ENCODE assay signal across 8 cellular contexts in genomic region chr17:50947844-50948514, GRCh38.
DNase-seq lines count a peak whose midpoint lies in the region; ATAC-seq, FAIRE-seq and TF ChIP-seq lines count a peak whose summit lies in the region.

No MANE protein-coding gene starts in this region.

- H3K27me3 ChIP-seq in HepG2 (ENCODE audit: control insufficient read depth in 1 of 2, insufficient read depth in 2 of 2, low read length in 2 of 2) (no peaks in the 10 kb centered on the region), tibial nerve (no peaks in the 10 kb centered on the region)

- peaks cover 7% of the 10 kb centered on the region for H3K27me3 Mint-ChIP-seq in WTC11 (ENCODE audit: low read depth)
- no peaks in the 10 kb centered on the region for H3K27me3 Mint-ChIP-seq in activated CD4-positive, alpha-beta memory T cell treated with anti-CD3 and anti-CD28 coated beads for 36 hours

- H3K79me2 ChIP-seq in HepG2 (ENCODE audit: insufficient read depth, low read length): peaks cover 5% of the 10 kb centered on the region

- CTCF ChIA-PET in WTC11 (lab: Charles Lee) (interaction anchor here (1.0 to 3.4 kb wide), 10 partner anchors 38 to 397 kb away, joined by 3 to 75 read pairs (median 8); partner anchors contain the start of genes TOB1 and WFIKKN2), HepG2 (lab: Yijun Ruan, JAX; ENCODE audit: low intra/inter-chr PET ratio, low total read pairs) (interaction anchor here (1.5 kb wide), 1 partner anchor 96 kb away, joined by 4 read pairs; no protein-coding TSS in a partner anchor)
- CTCF ChIA-PET in activated CD4-positive, alpha-beta memory T cell treated with anti-CD3 and anti-CD28 coated beads for 36 hours (lab: Charles Lee): interaction anchor here (0.6 to 12.9 kb wide), 8 partner anchors 9 to 164 kb away, joined by 3 to 153 read pairs (median 8); partner anchors contain the start of gene TOB1

- H3K4me3 ChIP-seq in HepG2 (replicated peaks in 1 of 3; ENCODE audit: insufficient read depth in 1 of 3, low read depth in 2 of 3, low read length in 3 of 3) (no peak overlapping the region), tibial nerve (no peak overlapping the region)

- TF ChIP-seq RAD21 in HepG2 (CRISPR knock-in tag; IDR thresholded peaks at IDR 0.05): no peak

- no TSS peak for BruUV-seq in HepG2 (replicated peaks; lab: Mats Ljungman, UMichigan)

- TF ChIP-seq EP300 in HepG2 (IDR thresholded peaks at IDR 0.05; ENCODE audit: low read depth in 2 of 2, low read length in 2 of 2) (no peak), HepG2 (CRISPR knock-in tag; IDR thresholded peaks at IDR 0.05; ENCODE audit: borderline replicate concordance) (no peak), tibial nerve (IDR thresholded peaks at IDR 0.05) (no peak)

- H3K9me3 ChIP-seq in HepG2 (ENCODE audit: low read length) (no peaks in the 10 kb centered on the region), tibial nerve (no peaks in the 10 kb centered on the region)

- POLR2A ChIA-PET in WTC11 (lab: Charles Lee) (interaction anchor here (1.5 to 3.7 kb wide), 2 partner anchors 81 to 85 kb away, joined by 3 to 34 read pairs; partner anchors contain the start of gene TOB1), HepG2 (lab: Yijun Ruan, JAX) (interaction anchor here (0.9 to 12.2 kb wide), 10 partner anchors 9 to 187 kb away, joined by 3 to 510 read pairs (median 4); partner anchors contain the start of gene TOB1)
- POLR2A ChIA-PET in activated CD4-positive, alpha-beta memory T cell treated with anti-CD3 and anti-CD28 coated beads for 36 hours (lab: Charles Lee): interaction anchor here (0.6 to 3.4 kb wide), 2 partner anchors 45 to 82 kb away, joined by 3 to 27 read pairs; partner anchors contain the start of gene TOB1

- H3K27ac Mint-ChIP-seq in WTC11: peak overlapping the region; percentile 84
- H3K27ac Mint-ChIP-seq in activated CD4-positive, alpha-beta memory T cell treated with anti-CD3 and anti-CD28 coated beads for 36 hours: no peak overlapping the region

- peak; percentile 52 for DNase-seq in activated CD8-positive, alpha-beta memory T cell treated with anti-CD3 and anti-CD28 coated beads for 24 hours
- no peak for DNase-seq in activated CD8-positive, alpha-beta memory T cell treated with anti-CD3 and anti-CD28 coated beads, Interleukin-2, amount 50 U/mL, for 4 hours
- DNase-seq in WTC11 (ENCODE audit: low spot score): no peak
- DNase-seq in HepG2 (ENCODE audit: low spot score): no peak
- peak in 1 of 2 donors; percentile 18 for DNase-seq in tibial nerve (ENCODE audit: low spot score in 2 of 2)
- DNase-seq in activated CD4-positive, alpha-beta memory T cell treated with anti-CD3 and anti-CD28 coated beads for 36 hours: no peak
- no peak for DNase-seq in NOMO-1 treated with DMSO at 0.1 percent for 48 hours (lab: John Stamatoyannopoulos, UW; ENCODE audit: unreplicated experiment)

- peaks cover 84% of the 10 kb centered on the region for H3K4me1 ChIP-seq in HepG2 (ENCODE audit: insufficient read depth, low read length)
- H3K4me1 ChIP-seq in tibial nerve: peaks cover 0 to 72% (median 41%) of the 10 kb centered on the region in 4 donors

- H3K9me3 Mint-ChIP-seq in WTC11: no peaks in the 10 kb centered on the region
- H3K9me3 Mint-ChIP-seq in activated CD4-positive, alpha-beta memory T cell treated with anti-CD3 and anti-CD28 coated beads for 36 hours: no peaks in the 10 kb centered on the region

- TF ChIP-seq CTCF in WTC11 (IDR thresholded peaks at IDR 0.05) (no peak), HepG2 (CRISPR knock-in tag; IDR thresholded peaks at IDR 0.05) (no peak), tibial nerve (IDR thresholded peaks at IDR 0.05) (no peak)

- FAIRE-seq in HepG2 (lab: Jason Lieb, UNC): no peak

- H3K4me1 Mint-ChIP-seq in WTC11: peaks cover 49% of the 10 kb centered on the region
- H3K4me1 Mint-ChIP-seq in activated CD4-positive, alpha-beta memory T cell treated with anti-CD3 and anti-CD28 coated beads for 36 hours (ENCODE audit: low read depth): peaks cover 20% of the 10 kb centered on the region

- no peak overlapping the region for H3K4me2 ChIP-seq in HepG2 (ENCODE audit: low read depth, low read length)

- H2AFZ ChIP-seq in HepG2 (ENCODE audit: low read length): no peak overlapping the region

- 76% methylated on average over 14 of the region's 14 CpGs for WGBS in HepG2 (ENCODE audit: low lambda C conversion rate)
- 58% methylated on average over 14 of the region's 14 CpGs for WGBS in tibial nerve, 2 donors

- intact Hi-C loops in HepG2 (cut with micrococcal nuclease; ENCODE audit: unreplicated experiment): no loop called here
- intact Hi-C loops in activated CD4-positive, alpha-beta memory T cell treated with anti-CD3 and anti-CD28 coated beads for 36 hours (cut with micrococcal nuclease): no loop called here

- H3K36me3 ChIP-seq in HepG2 (replicated peaks in 1 of 2; ENCODE audit: control insufficient read depth in 1 of 2, insufficient read depth in 2 of 2, low read length in 2 of 2) (no peaks in the 10 kb centered on the region), tibial nerve (no peaks in the 10 kb centered on the region)

- H3K4me3 Mint-ChIP-seq in WTC11: no peak overlapping the region
- H3K4me3 Mint-ChIP-seq in activated CD4-positive, alpha-beta memory T cell treated with anti-CD3 and anti-CD28 coated beads for 36 hours: no peak overlapping the region

- no peaks in the 10 kb centered on the region for H4K20me1 ChIP-seq in HepG2 (ENCODE audit: insufficient read depth, low read length)

- TF ChIP-seq POLR2A in HepG2 (IDR thresholded peaks at IDR 0.05; ENCODE audit: insufficient read depth in 1 of 2, low read depth in 2 of 2, low read length in 2 of 2): no peak
- TF ChIP-seq POLR2A in tibial nerve (IDR thresholded peaks at IDR 0.05): no peak

- in situ Hi-C loops in HepG2 (cut with HindIII; ENCODE audit: extremely low pct_ligation_motif_present, low pct_unique_long_range_greater_than_20kb): loop anchor here (5.0 kb wide), 1 partner anchor 81 kb away; the partner anchor contains the start of gene TOB1

- peak overlapping the region; percentile 12 for H3K27ac ChIP-seq in HepG2 (ENCODE audit: extremely low read length, insufficient read depth, low read length)
- peak overlapping the region; percentile 86 to 93 (median 88) for H3K27ac ChIP-seq in tibial nerve

- no peaks in the 10 kb centered on the region for H3K36me3 Mint-ChIP-seq in WTC11
- no peaks in the 10 kb centered on the region for H3K36me3 Mint-ChIP-seq in activated CD4-positive, alpha-beta memory T cell treated with anti-CD3 and anti-CD28 coated beads for 36 hours

- no peak overlapping the region for H3K9ac ChIP-seq in HepG2 (ENCODE audit: insufficient read depth, low read depth, low read length)

- ATAC-seq in WTC11: no peak
- no peak for ATAC-seq in HepG2
- ATAC-seq in GM19463 (IDR thresholded peaks at IDR 0.05; ENCODE audit: unreplicated experiment): no peak

TF ChIP-seq in WTC11, 78 proteins besides CTCF, POLR2A, EP300 and RAD21 (continues in another document):
- TF ChIP-seq KAT7 (CRISPR knock-in tag; IDR thresholded peaks at IDR 0.05; ENCODE audit: borderline replicate concordance) (no peak), GTF2I (CRISPR knock-in tag; conservative IDR thresholded peaks at IDR 0.05) (no peak), FOXK1 (CRISPR knock-in tag; IDR thresholded peaks at IDR 0.05) (no peak), FOXJ3 (CRISPR knock-in tag; IDR thresholded peaks at IDR 0.05; ENCODE audit: borderline replicate concordance) (no peak)
- TF ChIP-seq, protein P1, sequence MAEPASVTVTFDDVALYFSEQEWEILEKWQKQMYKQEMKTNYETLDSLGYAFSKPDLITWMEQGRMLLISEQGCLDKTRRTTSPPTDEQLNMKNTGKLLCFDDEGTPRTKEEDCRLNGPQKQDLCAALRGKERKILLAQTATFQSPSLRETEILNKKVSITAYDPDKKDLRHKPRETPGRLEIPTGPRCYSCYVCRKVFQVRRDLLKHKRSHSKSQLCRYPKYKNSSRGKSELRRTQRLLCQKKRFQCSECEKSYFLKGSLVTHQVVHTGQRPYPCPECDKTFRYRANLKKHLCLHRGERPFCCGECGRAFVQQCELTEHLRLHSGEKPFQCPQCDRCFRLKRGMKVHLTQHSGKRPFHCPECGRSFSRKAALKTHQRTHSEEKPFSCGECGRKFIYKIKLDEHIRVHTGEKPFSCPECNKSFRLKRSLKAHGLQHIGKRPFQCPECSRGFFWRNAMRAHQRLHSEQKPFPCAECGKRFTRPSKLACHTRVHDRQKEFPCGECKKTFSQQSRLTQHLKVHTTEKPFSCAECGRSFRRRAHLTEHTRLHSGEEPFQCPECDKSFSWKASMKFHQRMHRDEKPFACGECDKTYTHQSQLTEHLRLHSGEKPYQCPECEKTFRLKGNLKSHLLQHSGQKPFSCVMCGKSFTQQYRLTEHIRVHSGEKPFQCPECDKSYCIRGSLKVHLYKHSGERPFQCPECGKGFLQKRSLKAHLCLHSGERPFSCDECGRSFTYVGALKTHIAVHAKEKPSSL (CRISPR knock-in tag; conservative IDR thresholded peaks at IDR 0.05): no peak

TF ChIP-seq in HepG2, 621 proteins besides CTCF, POLR2A, EP300 and RAD21 (continues in another document):
- TF ChIP-seq KLF11 (CRISPR knock-in tag; IDR thresholded peaks at IDR 0.05) (no peak), ZNF629 (CRISPR knock-in tag; conservative IDR thresholded peaks at IDR 0.05) (peak; percentile 81), GFI1 (CRISPR knock-in tag; IDR thresholded peaks at IDR 0.05; ENCODE audit: borderline replicate concordance) (0 out of 2 replicates have a peak, but pooled peaks have one; percentile 29), XBP1 (CRISPR knock-in tag; IDR thresholded peaks at IDR 0.05) (no peak), FOSL2 (CRISPR knock-in tag; IDR thresholded peaks at IDR 0.05) (peak; percentile 3; the same call in 1 of the 2 replicates), ZNF546 (CRISPR knock-in tag; conservative IDR thresholded peaks at IDR 0.05) (no peak)
- TF ChIP-seq, protein P2, sequence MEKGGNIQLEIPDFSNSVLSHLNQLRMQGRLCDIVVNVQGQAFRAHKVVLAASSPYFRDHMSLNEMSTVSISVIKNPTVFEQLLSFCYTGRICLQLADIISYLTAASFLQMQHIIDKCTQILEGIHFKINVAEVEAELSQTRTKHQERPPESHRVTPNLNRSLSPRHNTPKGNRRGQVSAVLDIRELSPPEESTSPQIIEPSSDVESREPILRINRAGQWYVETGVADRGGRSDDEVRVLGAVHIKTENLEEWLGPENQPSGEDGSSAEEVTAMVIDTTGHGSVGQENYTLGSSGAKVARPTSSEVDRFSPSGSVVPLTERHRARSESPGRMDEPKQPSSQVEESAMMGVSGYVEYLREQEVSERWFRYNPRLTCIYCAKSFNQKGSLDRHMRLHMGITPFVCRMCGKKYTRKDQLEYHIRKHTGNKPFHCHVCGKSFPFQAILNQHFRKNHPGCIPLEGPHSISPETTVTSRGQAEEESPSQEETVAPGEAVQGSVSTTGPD (CRISPR knock-in tag; IDR thresholded peaks at IDR 0.05): 0 out of 2 replicates have a peak, but pooled peaks have one; percentile 22
